In the genomic region with DNA sequence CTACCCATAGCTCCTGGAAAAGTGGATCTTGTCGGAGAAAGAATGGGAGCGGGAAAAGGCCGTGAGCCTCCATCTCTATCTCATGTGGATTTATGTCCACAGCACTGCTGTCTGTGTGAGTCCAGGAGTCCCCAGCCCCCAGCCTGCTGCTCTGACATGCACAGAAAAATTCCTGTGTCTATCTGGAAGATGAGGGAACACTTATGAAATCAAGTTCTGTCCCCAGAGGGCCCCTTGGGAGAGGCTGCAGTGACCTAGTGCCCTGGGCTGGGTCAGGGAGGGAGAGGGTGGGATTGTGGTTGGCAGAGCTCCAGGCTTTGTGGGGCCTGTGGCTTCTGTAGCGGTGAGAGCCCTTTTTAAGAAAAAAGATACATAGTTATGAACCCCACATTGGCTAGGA, we compare ENCODE assay signal across 1 cellular context.
TF ChIP-seq lines count a peak whose summit lies in the region.

No MANE protein-coding gene starts in this region.

TF ChIP-seq in HepG2, 621 proteins besides CTCF, POLR2A, EP300 and RAD21:
- no peak for TF ChIP-seq ZNF263 (CRISPR knock-in tag; IDR thresholded peaks at IDR 0.05)
- TF ChIP-seq FOXP1 (IDR thresholded peaks at IDR 0.05): no peak
- TF ChIP-seq FOXP1 (CRISPR knock-in tag; IDR thresholded peaks at IDR 0.05): no peak
- TF ChIP-seq, protein P1, sequence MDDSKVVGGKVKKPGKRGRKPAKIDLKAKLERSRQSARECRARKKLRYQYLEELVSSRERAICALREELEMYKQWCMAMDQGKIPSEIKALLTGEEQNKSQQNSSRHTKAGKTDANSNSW (CRISPR knock-in tag; IDR thresholded peaks at IDR 0.05; ENCODE audit: borderline replicate concordance): no peak
- TF ChIP-seq ZNF577 (CRISPR knock-in tag; IDR thresholded peaks at IDR 0.05; ENCODE audit: borderline replicate concordance, low read depth): no peak
- no peak for TF ChIP-seq ZNF784 (CRISPR knock-in tag; IDR thresholded peaks at IDR 0.05; ENCODE audit: borderline replicate concordance)
- TF ChIP-seq PLRG1 (conservative IDR thresholded peaks at IDR 0.05): no peak
- TF ChIP-seq HIVEP1 (CRISPR knock-in tag; IDR thresholded peaks at IDR 0.05): no peak
- TF ChIP-seq ZNF253 (CRISPR knock-in tag; IDR thresholded peaks at IDR 0.05; ENCODE audit: borderline replicate concordance): no peak
- TF ChIP-seq, protein P2, sequence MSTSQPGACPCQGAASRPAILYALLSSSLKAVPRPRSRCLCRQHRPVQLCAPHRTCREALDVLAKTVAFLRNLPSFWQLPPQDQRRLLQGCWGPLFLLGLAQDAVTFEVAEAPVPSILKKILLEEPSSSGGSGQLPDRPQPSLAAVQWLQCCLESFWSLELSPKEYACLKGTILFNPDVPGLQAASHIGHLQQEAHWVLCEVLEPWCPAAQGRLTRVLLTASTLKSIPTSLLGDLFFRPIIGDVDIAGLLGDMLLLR (CRISPR knock-in tag; IDR thresholded peaks at IDR 0.05): no peak
- TF ChIP-seq NR2F1 (CRISPR knock-in tag; IDR thresholded peaks at IDR 0.05): no peak
- TF ChIP-seq ZNF775 (CRISPR knock-in tag; IDR thresholded peaks at IDR 0.05; ENCODE audit: borderline replicate concordance): no peak
- TF ChIP-seq ZNF468 (CRISPR knock-in tag; IDR thresholded peaks at IDR 0.05): no peak
- no peak for TF ChIP-seq SNAPC5 (CRISPR knock-in tag; IDR thresholded peaks at IDR 0.05; ENCODE audit: borderline replicate concordance)
